In genomic region chr6:75532521-75532920, GRCh38 we compare ENCODE assay signal across 22 cellular contexts. TPM values are rescaled to one million over a fixed set of nuclear protein-coding genes. Genes with fewer than 3 reads are reported as not detected.
DNase-seq lines count a peak whose midpoint lies in the region; ATAC-seq, FAIRE-seq and TF ChIP-seq lines count a peak whose summit lies in the region.
"Had no signal": no experiment of that assay in that cellular context is flagged by ENCODE, and none has a peak within 500 bp of the region (broad histone marks: within the 10 kb centered on the region; RNA-seq: fewer than 3 reads in every experiment).

No MANE protein-coding gene starts in this region.

- DNase-seq in ELR (ENCODE audit: low read depth) (peak; percentile 51), NCI-H226 (peak; percentile 84), choroid plexus epithelial cell (ENCODE audit: low read depth) (peak; percentile 56), mesendoderm (peak; percentile 33), NCI-H1092 treated with DMSO at 0.1 percent for 48 hours (lab: John Stamatoyannopoulos, UW) (no peak), glutamatergic neuron (no peak), pancreas (no peak), Peyer's patch (no peak)
- DNase-seq: activated CD4-positive, CD25-positive, alpha-beta regulatory T cell treated with anti-CD3 and anti-CD28 coated beads, Interleukin-2, amount 50 U/mL, for 72 hours; activated CD8-positive, alpha-beta memory T cell treated with anti-CD3 and anti-CD28 coated beads for 24 hours; activated naive CD4-positive, alpha-beta T cell treated with anti-CD3 and anti-CD28 coated beads, Interleukin-2, amount 10 ng/mL, durations not matched to agents 7 days and 5 days; activated T-cell treated with anti-CD3 and anti-CD28 coated beads, Interleukin-2, amount 50 U/mL, for 4 hours; CD4-positive, CD25-positive, alpha-beta regulatory T cell; naive thymus-derived CD8-positive, alpha-beta T cell; NCI-H1436; NCI-H524; stimulated activated CD4-positive, alpha-beta T cell treated with anti-CD3 and anti-CD28 coated beads, Interleukin-2, amount 100 ng/mL, for 24 hours; stimulated activated naive B cell treated with anti-CD40 and anti-IgM and Interleukin-4, amounts not matched to agents 10 μg/mL and 1 μg/mL and 100 μg/mL, for 72 hours; SW 1271; testis had no signal

- no peak overlapping the region for H4K5ac ChIP-seq in mesendoderm (ENCODE audit: low read length)

- no peak overlapping the region for H4K8ac ChIP-seq in mesendoderm (ENCODE audit: low read depth, low read length)

- H3K27me3 ChIP-seq in mesendoderm (ENCODE audit: insufficient read depth, low read length, poor library complexity) = no peaks in the 10 kb centered on the region
- H3K27me3 ChIP-seq in pancreas = no peaks in the 10 kb centered on the region
- no peaks in the 10 kb centered on the region for H3K27me3 ChIP-seq in Peyer's patch
- H3K27me3 ChIP-seq: ascending aorta, testis had no signal

- no peak overlapping the region for H2BK120ac ChIP-seq in mesendoderm (ENCODE audit: low read depth, low read length)

- TF ChIP-seq CTCF in choroid plexus epithelial cell (conservative IDR thresholded peaks at IDR 0.05; ENCODE audit: low read depth, low read length) (no peak), glutamatergic neuron (IDR thresholded peaks at IDR 0.05; ENCODE audit: partially characterized antibody, unreplicated experiment) (no peak), pancreas (IDR thresholded peaks at IDR 0.05) (no peak), Peyer's patch (IDR thresholded peaks at IDR 0.05) (no peak)

- H3K4ac ChIP-seq in mesendoderm (ENCODE audit: low read depth, low read length) = no peak overlapping the region

- H3K27ac Mint-ChIP-seq in glutamatergic neuron (ENCODE audit: unreplicated experiment) = no peak overlapping the region
- H3K27ac Mint-ChIP-seq: activated naive CD4-positive, alpha-beta T cell treated with anti-CD3 and anti-CD28 coated beads, Interleukin-2, amount 10 ng/mL, durations not matched to agents 7 days and 5 days; CD4-positive, CD25-positive, alpha-beta regulatory T cell; naive thymus-derived CD8-positive, alpha-beta T cell; stimulated activated naive B cell treated with anti-CD40 and anti-IgM and Interleukin-4, amounts not matched to agents 10 μg/mL and 1 μg/mL and 100 μg/mL, for 72 hours had no signal

- H3K9me3 Mint-ChIP-seq in glutamatergic neuron (ENCODE audit: unreplicated experiment) = peaks cover 2% of the 10 kb centered on the region
- H3K9me3 Mint-ChIP-seq: activated naive CD4-positive, alpha-beta T cell treated with anti-CD3 and anti-CD28 coated beads, Interleukin-2, amount 10 ng/mL, durations not matched to agents 7 days and 5 days; activated T-cell treated with anti-CD3 and anti-CD28 coated beads, Interleukin-2, amount 50 U/mL, for 4 hours had no signal

- H3K27ac ChIP-seq in mesendoderm (ENCODE audit: low read depth, low read length) (no peak overlapping the region), pancreas (no peak overlapping the region), Peyer's patch (no peak overlapping the region)
- H3K27ac ChIP-seq: ascending aorta, testis had no signal

- no peaks in the 10 kb centered on the region for H3K36me3 Mint-ChIP-seq in glutamatergic neuron (ENCODE audit: unreplicated experiment)
- H3K36me3 Mint-ChIP-seq: activated naive CD4-positive, alpha-beta T cell treated with anti-CD3 and anti-CD28 coated beads, Interleukin-2, amount 10 ng/mL, durations not matched to agents 7 days and 5 days; CD4-positive, CD25-positive, alpha-beta regulatory T cell; stimulated activated naive B cell treated with anti-CD40 and anti-IgM and Interleukin-4, amounts not matched to agents 10 μg/mL and 1 μg/mL and 100 μg/mL, for 72 hours had no signal

- no peak overlapping the region for H2AK5ac ChIP-seq in mesendoderm (ENCODE audit: low read length)

- no peaks in the 10 kb centered on the region for H3K36me3 ChIP-seq in mesendoderm (ENCODE audit: control insufficient read depth, insufficient read depth, low read length)
- no peaks in the 10 kb centered on the region for H3K36me3 ChIP-seq in pancreas
- no peaks in the 10 kb centered on the region for H3K36me3 ChIP-seq in Peyer's patch
- H3K36me3 ChIP-seq: ascending aorta had no signal

- no peak overlapping the region for H3K56ac ChIP-seq in mesendoderm (ENCODE audit: low read length)

- no peaks in the 10 kb centered on the region for H3K9me3 ChIP-seq in pancreas
- no peaks in the 10 kb centered on the region for H3K9me3 ChIP-seq in Peyer's patch
- H3K9me3 ChIP-seq: testis had no signal

- no peak for ATAC-seq in pancreas
- ATAC-seq: activated T-cell treated with anti-CD3 and anti-CD28 coated beads, Interleukin-2, amount 50 U/mL, for 4 hours; naive thymus-derived CD8-positive, alpha-beta T cell; stimulated activated naive B cell treated with anti-CD40 and anti-IgM and Interleukin-4, amounts not matched to agents 10 μg/mL and 1 μg/mL and 100 μg/mL, for 72 hours had no signal

- TF ChIP-seq POLR2A in Peyer's patch (IDR thresholded peaks at IDR 0.05) = no peak

- no peak overlapping the region for H3K23ac ChIP-seq in mesendoderm (ENCODE audit: low read length)

- H3K4me1 ChIP-seq in mesendoderm (ENCODE audit: control insufficient read depth, low read depth, low read length) (no peaks in the 10 kb centered on the region), pancreas (no peaks in the 10 kb centered on the region), Peyer's patch (no peaks in the 10 kb centered on the region)
- H3K4me1 ChIP-seq: ascending aorta, testis had no signal

- no peak for FAIRE-seq in pancreas (lab: Jason Lieb, UNC)
- FAIRE-seq: colon had no signal

- no peaks in the 10 kb centered on the region for H3K27me3 Mint-ChIP-seq in glutamatergic neuron (ENCODE audit: unreplicated experiment)

- no peaks in the 10 kb centered on the region for H3K79me2 ChIP-seq in mesendoderm (ENCODE audit: control insufficient read depth, insufficient read depth, low read length)

- H2BK5ac ChIP-seq in mesendoderm (ENCODE audit: low read length) = no peak overlapping the region

- no peaks in the 10 kb centered on the region for H3K4me1 Mint-ChIP-seq in glutamatergic neuron (ENCODE audit: low read depth, unreplicated experiment)
- H3K4me1 Mint-ChIP-seq: activated naive CD4-positive, alpha-beta T cell treated with anti-CD3 and anti-CD28 coated beads, Interleukin-2, amount 10 ng/mL, durations not matched to agents 7 days and 5 days; CD4-positive, CD25-positive, alpha-beta regulatory T cell; naive thymus-derived CD8-positive, alpha-beta T cell; stimulated activated naive B cell treated with anti-CD40 and anti-IgM and Interleukin-4, amounts not matched to agents 10 μg/mL and 1 μg/mL and 100 μg/mL, for 72 hours had no signal

- no peak overlapping the region for H3K4me3 ChIP-seq in choroid plexus epithelial cell (ENCODE audit: low read depth, low read length)
- H3K4me3 ChIP-seq in mesendoderm (ENCODE audit: low read length) = no peak overlapping the region
- no peak overlapping the region for H3K4me3 ChIP-seq in pancreas
- H3K4me3 ChIP-seq in Peyer's patch = no peak overlapping the region
- H3K4me3 ChIP-seq: ascending aorta, testis had no signal

- H2BK15ac ChIP-seq in mesendoderm (replicated peaks; ENCODE audit: low read depth) = no peak overlapping the region

- no peak overlapping the region for H3K4me3 Mint-ChIP-seq in glutamatergic neuron (ENCODE audit: unreplicated experiment)
- H3K4me3 Mint-ChIP-seq: activated naive CD4-positive, alpha-beta T cell treated with anti-CD3 and anti-CD28 coated beads, Interleukin-2, amount 10 ng/mL, durations not matched to agents 7 days and 5 days; activated T-cell treated with anti-CD3 and anti-CD28 coated beads, Interleukin-2, amount 50 U/mL, for 4 hours; CD4-positive, CD25-positive, alpha-beta regulatory T cell; naive thymus-derived CD8-positive, alpha-beta T cell; stimulated activated naive B cell treated with anti-CD40 and anti-IgM and Interleukin-4, amounts not matched to agents 10 μg/mL and 1 μg/mL and 100 μg/mL, for 72 hours had no signal

- no peaks in the 10 kb centered on the region for H3K79me1 ChIP-seq in mesendoderm (ENCODE audit: low read length)

- WGBS in mesendoderm (ENCODE audit: extremely low coverage, insufficient coverage, low lambda C conversion rate) = no CpG with 5 or more reads among the region's 1 CpG
- 97 to 98% methylated on average over 1 of the region's 1 CpG for WGBS in pancreas, 2 donors

- H3K9ac ChIP-seq in mesendoderm (ENCODE audit: low read length) = no peak overlapping the region

- no peak overlapping the region for H3K18ac ChIP-seq in mesendoderm (ENCODE audit: low read length)

- intact Hi-C loops in pancreas (cut with DNase I) = loop anchor here in 1 of 3 donors (10.0 kb wide), 1 partner anchor 268 kb away; no protein-coding TSS in a partner anchor

- H3K4me2 ChIP-seq in mesendoderm (ENCODE audit: low read length) = no peak overlapping the region

RNA-seq across cellular contexts. Expression of gene FILIP1, which starts 38.9 kb away (rescaled TPM):
- polyA plus RNA-seq in mesendoderm (2013, experiment 1 of 2) = 2.2 TPM
- polyA plus RNA-seq in mesendoderm (2013, experiment 2 of 2) = 2.4 TPM
- total RNA-seq in glutamatergic neuron (ENCODE audit: unreplicated experiment) = 0.69 TPM
- total RNA-seq in pancreas = 1 to 10 TPM in 5 of 6 donors, under 1 TPM in 1; 0.88 to 3.6 (median 1.6) TPM
- under 1 TPM; 0.33 to 0.87 TPM for polyA plus RNA-seq in pancreas
- 1 to 10 TPM; 1.1 to 7.4 (median 4.0) TPM for total RNA-seq in Peyer's patch
- total RNA-seq: CD4-positive, CD25-positive, alpha-beta regulatory T cell; naive thymus-derived CD8-positive, alpha-beta T cell had no signal

Comparison
In these comparisons a context has a peak if more than half of its experiments do, and no peak if none do; other contexts are left out.
1. DNase-seq: peak in ELR (single experiment), NCI-H226 (single experiment), choroid plexus epithelial cell (single experiment) and mesendoderm (single experiment); none in NCI-H1092 treated with DMSO at 0.1 percent for 48 hours (single experiment), glutamatergic neuron (single experiment), pancreas (0 of 6) and Peyer's patch (0 of 3).